In the genomic region with DNA sequence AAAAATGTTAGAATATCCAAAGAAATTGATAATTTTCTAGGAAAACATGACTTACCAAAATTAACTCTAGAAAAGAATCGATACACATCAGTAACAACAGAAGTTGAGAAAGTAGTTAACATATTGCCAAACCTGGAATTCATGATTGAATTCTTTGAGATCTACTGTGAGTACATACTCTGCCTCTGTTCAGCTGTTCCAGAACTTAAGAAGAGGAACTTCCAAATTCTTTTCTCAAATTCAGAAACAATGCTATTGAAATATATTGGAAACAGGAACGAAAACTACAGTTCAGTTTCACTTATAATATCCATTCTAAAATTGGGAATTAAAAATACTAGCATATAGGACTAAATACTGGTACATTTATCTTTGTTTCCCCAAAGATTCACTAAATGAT, we compare ENCODE assay signal across 33 cellular contexts. TPM values are rescaled to one million over a fixed set of nuclear protein-coding genes. Genes with fewer than 3 reads are reported as not detected.
DNase-seq lines count a peak whose midpoint lies in the region; ATAC-seq, FAIRE-seq and TF ChIP-seq lines count a peak whose summit lies in the region.
"Had no signal": no experiment of that assay in that cellular context is flagged by ENCODE, and none has a peak within 500 bp of the region (broad histone marks: within the 10 kb centered on the region; RNA-seq: fewer than 3 reads in every experiment).

No MANE protein-coding gene starts in this region.

- H4K20me1 ChIP-seq in HepG2 (ENCODE audit: insufficient read depth, low read length): 0 out of 2 replicates have a peak, but pooled peaks cover 10% of the 10 kb centered on the region

- H3K4me2 ChIP-seq in HepG2 (ENCODE audit: low read depth, low read length): no peak overlapping the region
- H3K4me2 ChIP-seq: PC-9, smooth muscle cell had no signal

- H3K4me3 ChIP-seq in HepG2 (replicated peaks in 1 of 3; ENCODE audit: insufficient read depth in 1 of 3, low read depth in 2 of 3, low read length in 3 of 3) (no peak overlapping the region), right lobe of liver (no peak overlapping the region)
- H3K4me3 ChIP-seq: breast epithelium, lung, ovary, PC-9, smooth muscle cell, testis, uterus had no signal

- peak overlapping the region; percentile 81 for H3K27ac Mint-ChIP-seq in dendritic cell treated with granulocyte-macrophage colony-stimulating factor and Interleukin-4, amounts not matched to agents 40 ng/mL and 50 ng/mL, for 4 days
- H3K27ac Mint-ChIP-seq: activated CD4-positive, alpha-beta T cell treated with anti-CD3 and anti-CD28 coated beads, Interleukin-2, amount 10 ng/mL, durations not matched to agents 24 days and 14 days; activated naive CD8-positive, alpha-beta T cell; CD8-positive, alpha-beta T cell had no signal

- no peak for FAIRE-seq in HepG2 (lab: Jason Lieb, UNC)
- FAIRE-seq: A204.1, GM18507 had no signal

- H3K27me3 Mint-ChIP-seq in dendritic cell treated with granulocyte-macrophage colony-stimulating factor and Interleukin-4, amounts not matched to agents 40 ng/mL and 50 ng/mL, for 4 days: no peaks in the 10 kb centered on the region
- H3K27me3 Mint-ChIP-seq: activated CD4-positive, alpha-beta T cell treated with anti-CD3 and anti-CD28 coated beads, Interleukin-2, amount 10 ng/mL, durations not matched to agents 24 days and 14 days; activated naive CD8-positive, alpha-beta T cell had no signal

- H3K4me1 ChIP-seq in HepG2 (ENCODE audit: insufficient read depth, low read length): peaks cover 16% of the 10 kb centered on the region
- H3K4me1 ChIP-seq in right lobe of liver: peaks cover 0 to 9% (median 0%) of the 10 kb centered on the region in 4 donors
- H3K4me1 ChIP-seq: breast epithelium had no signal

- intact Hi-C loops in HepG2 (cut with micrococcal nuclease; ENCODE audit: unreplicated experiment) (no loop called here), right lobe of liver (cut with DNase I) (no loop called here)
- intact Hi-C loops in dendritic cell treated with granulocyte-macrophage colony-stimulating factor and Interleukin-4, amounts not matched to agents 40 ng/mL and 50 ng/mL, for 4 days (cut with micrococcal nuclease): loop anchor here (5.0 kb wide), 1 partner anchor 46 kb away; no protein-coding TSS in a partner anchor

- TSS peak; percentile 26 for BruUV-seq in HepG2 (replicated peaks; lab: Mats Ljungman, UMichigan)

- 94% methylated on average over 2 of the region's 2 CpGs for WGBS in HepG2 (ENCODE audit: low lambda C conversion rate)
- WGBS in right lobe of liver (ENCODE audit: insufficient coverage, low coverage, low lambda C conversion rate, missing lambda C conversion rate): 65% methylated on average over 2 of the region's 2 CpGs

- peaks cover 46% of the 10 kb centered on the region for H3K36me3 Mint-ChIP-seq in dendritic cell treated with granulocyte-macrophage colony-stimulating factor and Interleukin-4, amounts not matched to agents 40 ng/mL and 50 ng/mL, for 4 days (ENCODE audit: low read depth)

- no peak overlapping the region for H3K9ac ChIP-seq in HepG2 (ENCODE audit: insufficient read depth, low read depth, low read length)

- H3K4me3 Mint-ChIP-seq in dendritic cell treated with granulocyte-macrophage colony-stimulating factor and Interleukin-4, amounts not matched to agents 40 ng/mL and 50 ng/mL, for 4 days: peak overlapping the region; percentile 73
- H3K4me3 Mint-ChIP-seq: activated CD4-positive, alpha-beta T cell treated with anti-CD3 and anti-CD28 coated beads, Interleukin-2, amount 10 ng/mL, durations not matched to agents 24 days and 14 days; activated naive CD8-positive, alpha-beta T cell; CD8-positive, alpha-beta T cell; immature natural killer cell; nephron progenitor cell had no signal

- DNase-seq in HepG2 (ENCODE audit: low spot score) (no peak), right lobe of liver (no peak), SIG-M5 treated with dmso at 0.1 percent for 504 hours (lab: John Stamatoyannopoulos, UW; ENCODE audit: unreplicated experiment) (peak; percentile 31)
- no peak for DNase-seq in central memory CD4-positive, alpha-beta T cell
- DNase-seq: activated CD4-positive, alpha-beta T cell treated with anti-CD3 and anti-CD28 coated beads, Interleukin-2, amount 10 ng/mL, durations not matched to agents 24 days and 14 days; anterior cingulate cortex; CD8-positive, alpha-beta T cell; DMS 273 treated with DMSO at 0.1 percent for 48 hours; immature natural killer cell; left cardiac atrium; NCI-H1092; NCI-H187; nephron progenitor cell; ovary; PC-9; stimulated activated naive CD8-positive, alpha-beta T cell treated with anti-CD3 and anti-CD28 coated beads, Interleukin-15, Interleukin-2, amounts not matched to agents 100 U/mL and 50 U/mL, for 24 hours; T-helper 9 cell; testis; uterus; WERI-Rb-1 had no signal

- H3K27me3 ChIP-seq in HepG2 (ENCODE audit: control insufficient read depth in 1 of 2, insufficient read depth in 2 of 2, low read length in 2 of 2) (no peaks in the 10 kb centered on the region), right lobe of liver (no peaks in the 10 kb centered on the region)
- H3K27me3 ChIP-seq: breast epithelium, ovary, testis, uterus had no signal

- no peak overlapping the region for H2AFZ ChIP-seq in HepG2 (ENCODE audit: low read length)
- H2AFZ ChIP-seq: PC-9 had no signal

- ATAC-seq in HepG2: no peak
- ATAC-seq in right lobe of liver: no peak
- no peak for ATAC-seq in GM21576 (IDR thresholded peaks at IDR 0.05; ENCODE audit: unreplicated experiment)
- ATAC-seq in GM21723 (IDR thresholded peaks at IDR 0.05; ENCODE audit: unreplicated experiment): no peak
- no peak for ATAC-seq in HG03439 (IDR thresholded peaks at IDR 0.05; ENCODE audit: unreplicated experiment)
- ATAC-seq: CD8-positive, alpha-beta T cell; HCT116; left cardiac atrium; Right ventricle myocardium inferior; stimulated activated naive CD8-positive, alpha-beta T cell treated with anti-CD3 and anti-CD28 coated beads, Interleukin-15, Interleukin-2, amounts not matched to agents 100 U/mL and 50 U/mL, for 24 hours had no signal

- no peaks in the 10 kb centered on the region for H3K9me3 Mint-ChIP-seq in dendritic cell treated with granulocyte-macrophage colony-stimulating factor and Interleukin-4, amounts not matched to agents 40 ng/mL and 50 ng/mL, for 4 days
- H3K9me3 Mint-ChIP-seq: activated CD4-positive, alpha-beta T cell treated with anti-CD3 and anti-CD28 coated beads, Interleukin-2, amount 10 ng/mL, durations not matched to agents 24 days and 14 days; CD8-positive, alpha-beta T cell; nephron progenitor cell had no signal

- TF ChIP-seq CTCF in HepG2 (CRISPR knock-in tag; IDR thresholded peaks at IDR 0.05): no peak
- no peak for TF ChIP-seq CTCF in right lobe of liver (IDR thresholded peaks at IDR 0.05)

- TF ChIP-seq POLR2A in HepG2 (IDR thresholded peaks at IDR 0.05; ENCODE audit: insufficient read depth in 1 of 2, low read depth in 2 of 2, low read length in 2 of 2) (no peak), right lobe of liver (IDR thresholded peaks at IDR 0.05) (no peak)

- no peak for TF ChIP-seq EP300 in HepG2 (IDR thresholded peaks at IDR 0.05; ENCODE audit: low read depth in 2 of 2, low read length in 2 of 2)
- no peak for TF ChIP-seq EP300 in HepG2 (CRISPR knock-in tag; IDR thresholded peaks at IDR 0.05; ENCODE audit: borderline replicate concordance)

- no peaks in the 10 kb centered on the region for H3K9me3 ChIP-seq in HepG2 (ENCODE audit: low read length)
- H3K9me3 ChIP-seq in right lobe of liver: no peaks in the 10 kb centered on the region
- H3K9me3 ChIP-seq: breast epithelium, ovary, testis, uterus had no signal

- H3K79me2 ChIP-seq in HepG2 (ENCODE audit: insufficient read depth, low read length): peaks cover 25% of the 10 kb centered on the region

- CTCF ChIA-PET in HepG2 (lab: Yijun Ruan, JAX; ENCODE audit: low intra/inter-chr PET ratio, low total read pairs): no interaction called here

- POLR2A ChIA-PET in HepG2 (lab: Yijun Ruan, JAX): no interaction called here

- in situ Hi-C loops in HepG2 (cut with HindIII; ENCODE audit: extremely low pct_ligation_motif_present, low pct_unique_long_range_greater_than_20kb): no loop called here

- H3K36me3 ChIP-seq in HepG2 (replicated peaks in 1 of 2; ENCODE audit: control insufficient read depth in 1 of 2, insufficient read depth in 2 of 2, low read length in 2 of 2): peaks cover 3 to 19% of the 10 kb centered on the region in 2 experiments; a peak in 3 of 5 replicates
- H3K36me3 ChIP-seq in right lobe of liver: peaks cover 0 to 6% (median 0%) of the 10 kb centered on the region in 4 donors
- H3K36me3 ChIP-seq: breast epithelium, ovary, uterus had no signal

- H3K27ac ChIP-seq in HepG2 (ENCODE audit: extremely low read length, insufficient read depth, low read length) (no peak overlapping the region), right lobe of liver (no peak overlapping the region)
- H3K27ac ChIP-seq: breast epithelium, epithelial cell of prostate, ovary, testis, uterus, WERI-Rb-1 had no signal

- H3K4me1 Mint-ChIP-seq in dendritic cell treated with granulocyte-macrophage colony-stimulating factor and Interleukin-4, amounts not matched to agents 40 ng/mL and 50 ng/mL, for 4 days (ENCODE audit: low read depth): peaks cover 64% of the 10 kb centered on the region

- TF ChIP-seq RAD21 in HepG2 (CRISPR knock-in tag; IDR thresholded peaks at IDR 0.05): no peak

RNA-seq across cellular contexts. Expression of a gene that starts 57.9 kb away (rescaled TPM):
- total RNA-seq in HepG2 (2016; rRNA removed; fragmentation: Illumina TruSeq; extraction: Trizol): 41.4 and 56.6 TPM in 2 replicates
- 25.7 and 31.4 TPM in 2 replicates for total RNA-seq in HepG2 (2016; cell fraction: cytosol; rRNA removed; fragmentation: Illumina TruSeq; extraction: Trizol; ENCODE audit: low read depth)
- 41.7 and 52.5 TPM in 2 replicates for total RNA-seq in HepG2 (2016; cell fraction: insoluble cytoplasmic fraction; rRNA removed; fragmentation: Illumina TruSeq; extraction: Trizol)
- 39.1 and 48.5 TPM in 2 replicates for total RNA-seq in HepG2 (2016; cell fraction: membrane; rRNA removed; fragmentation: Illumina TruSeq; extraction: Trizol)
- total RNA-seq in HepG2 (2016; cell fraction: nucleus; rRNA removed; fragmentation: Illumina TruSeq; extraction: Trizol): 69.9 and 73.0 TPM in 2 replicates
- 45.0 and 47.7 TPM in 2 replicates for polyA plus RNA-seq in HepG2 (2011; rRNA removed)
- 20.4 and 22.0 TPM in 2 replicates for polyA plus RNA-seq in HepG2 (2011; cell fraction: cytosol; rRNA removed)
- polyA plus RNA-seq in HepG2 (2011; cell fraction: nucleus; rRNA removed): 65.4 and 76.5 TPM in 2 replicates
- polyA plus RNA-seq in HepG2 (2012): 28.5 and 28.9 TPM in 2 replicates
- polyA plus RNA-seq in HepG2 (2016; cell fraction: cytosol; fragmentation: Illumina TruSeq; extraction: Trizol; ENCODE audit: low read depth): 16.6 and 18.4 TPM in 2 replicates
- 45.7 and 50.4 TPM in 2 replicates for polyA plus RNA-seq in HepG2 (2016; cell fraction: insoluble cytoplasmic fraction; fragmentation: Illumina TruSeq; extraction: Trizol; ENCODE audit: low read depth)
- polyA plus RNA-seq in HepG2 (2016; cell fraction: membrane; fragmentation: Illumina TruSeq; extraction: Trizol; ENCODE audit: low read depth): 24.0 and 32.3 TPM in 2 replicates
- 133 and 146 TPM in 2 replicates for polyA plus RNA-seq in HepG2 (2016; cell fraction: nucleus; fragmentation: Illumina TruSeq; extraction: Trizol; ENCODE audit: insufficient read depth, low read depth)
- 31.1 and 72.6 TPM in 2 replicates for polyA minus RNA-seq in HepG2 (2011; rRNA and poly(A)+ RNA removed; ENCODE audit: low replicate concordance)
- polyA minus RNA-seq in HepG2 (2011; cell fraction: cytosol; rRNA and poly(A)+ RNA removed): 21.5 and 30.2 TPM in 2 replicates
- polyA minus RNA-seq in HepG2 (2011; cell fraction: nucleus; rRNA and poly(A)+ RNA removed): 80.9 and 98.8 TPM in 2 replicates
- total RNA-seq in right lobe of liver: 10 to 100 TPM; 25.5 to 34.3 (median 27.3) TPM
